16 cellular contexts compared by ENCODE assay signal in the genomic region with DNA sequence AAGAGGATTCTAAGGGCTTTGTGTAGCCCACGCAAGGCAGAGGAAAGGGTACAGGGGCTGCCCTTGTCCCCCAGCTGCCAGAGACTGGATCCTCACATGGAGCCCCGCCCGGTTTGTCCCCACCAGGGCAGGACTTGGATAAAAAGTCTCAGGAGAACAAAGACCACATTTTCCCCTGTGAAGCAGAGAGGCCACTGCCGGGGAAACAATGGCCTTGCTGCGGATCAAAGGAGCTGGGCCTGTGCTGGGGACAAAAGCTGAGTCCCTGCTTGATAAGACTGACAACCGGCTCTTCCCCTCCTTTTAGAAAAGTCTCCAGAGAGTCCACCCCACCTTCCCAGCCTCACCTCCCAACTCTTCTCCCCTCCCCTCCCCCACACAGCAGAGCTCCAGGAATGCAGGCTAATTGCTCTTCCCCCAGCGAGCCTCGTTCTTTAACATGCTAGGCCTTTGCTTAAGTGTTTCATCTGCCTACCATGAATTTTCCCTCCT.
A peak's percentile ranks its signal among the peaks of the same experiment; 100 is the strongest.
DNase-seq lines count a peak whose midpoint lies in the region; ATAC-seq, FAIRE-seq and TF ChIP-seq lines count a peak whose summit lies in the region.
"Had no signal": no experiment of that assay in that cellular context is flagged by ENCODE, and none has a peak within 500 bp of the region (broad histone marks: within the 10 kb centered on the region; RNA-seq: fewer than 3 reads in every experiment).

No MANE protein-coding gene starts in this region.

- H2BK20ac ChIP-seq in H1 (ENCODE audit: low read length): peak overlapping the region; percentile 5; the same call in 1 of the 2 replicates

- no peak overlapping the region for H2BK15ac ChIP-seq in H1 (ENCODE audit: low read length)

- H3K27me3 ChIP-seq in HUES6 (ENCODE audit: control insufficient read depth, insufficient read depth, low read length) (peaks cover 6% of the 10 kb centered on the region; the same call in 1 of the 2 replicates), H1 (replicated peaks in 1 of 4; ENCODE audit: control insufficient read depth in 3 of 4, extremely low read depth in 1 of 4, insufficient read depth in 3 of 4, low read length in 3 of 4) (no peaks in the 10 kb centered on the region; a peak in 2 of 7 replicates)
- H3K27me3 ChIP-seq: BE2C had no signal

- H3K27ac ChIP-seq in HUES6 (ENCODE audit: low read depth, low read length): peak overlapping the region; percentile 6; the same call in 1 of the 2 replicates
- no peak overlapping the region for H3K27ac ChIP-seq in H1 (ENCODE audit: low read depth, low read length)
- H3K27ac ChIP-seq: GM23248 had no signal

- H3K4ac ChIP-seq in H1 (replicated peaks; ENCODE audit: insufficient read length, low read depth, low read length): no peak overlapping the region

- no peak overlapping the region for H3K56ac ChIP-seq in H1 (replicated peaks; ENCODE audit: insufficient read length, low read depth, low read length)

- peak overlapping the region; percentile 17 for H3K18ac ChIP-seq in H1 (ENCODE audit: extremely low read depth, low read length)

- peak overlapping the region; percentile 55; the same call in 1 of the 2 replicates for H2BK5ac ChIP-seq in H1 (ENCODE audit: low read depth, low read length)

- H3K4me2 ChIP-seq in H1 (ENCODE audit: insufficient read depth in 1 of 2, low read depth in 2 of 2, low read length in 2 of 2): peak overlapping the region; percentile 57 to 58

- H2AK5ac ChIP-seq in H1 (ENCODE audit: low read depth, low read length): peak overlapping the region; percentile 41; the same call in 1 of the 2 replicates

- H3K9ac ChIP-seq in HUES6 (ENCODE audit: low read length) (peak overlapping the region; percentile 40), H1 (replicated peaks in 1 of 4; ENCODE audit: extremely low read depth in 1 of 4, low read depth in 3 of 4, low read length in 3 of 4) (no peak overlapping the region; a peak in 1 of 7 replicates)
- H3K9ac ChIP-seq: GM23248 had no signal

- no peak overlapping the region for H3K14ac ChIP-seq in H1 (ENCODE audit: insufficient read length)

- TF ChIP-seq POLR2A in H1 (IDR thresholded peaks at IDR 0.05; ENCODE audit: control extremely low read depth in 1 of 2, low read depth in 2 of 2, low read length in 2 of 2): no peak

- ATAC-seq in mucosa of descending colon: no peak
- ATAC-seq: left lobe of liver; natural killer cell treated with Interleukin-12 subunit alpha and Interleukin-12 subunit beta and Interleukin-15 and Interleukin-18, amount 100 ng/mL, for 72 hours; T-cell had no signal

- no peaks in the 10 kb centered on the region for H3K79me1 ChIP-seq in H1 (ENCODE audit: low read depth, low read length)

- H3K9me3 ChIP-seq in HUES6 (ENCODE audit: control insufficient read depth, insufficient read depth, low read depth, low read length) (no peaks in the 10 kb centered on the region), H1 (ENCODE audit: insufficient read depth in 2 of 2, low read depth in 1 of 2, low read length in 1 of 2) (no peaks in the 10 kb centered on the region), mucosa of descending colon (no peaks in the 10 kb centered on the region)
- H3K9me3 ChIP-seq: BE2C had no signal

- H2AFZ ChIP-seq in H1 (ENCODE audit: low read length): no peak overlapping the region
- H2AFZ ChIP-seq: GM23248 had no signal

- intact Hi-C loops in mucosa of descending colon (cut with DNase I, micrococcal nuclease): no loop called here

- no peaks in the 10 kb centered on the region for H3K79me2 ChIP-seq in H1 (ENCODE audit: control insufficient read depth in 1 of 2, insufficient read depth in 2 of 2, low read length in 2 of 2)

- no peak overlapping the region for H2BK120ac ChIP-seq in H1 (replicated peaks; ENCODE audit: low read depth, low read length)

- no peak overlapping the region; the same call in 1 of the 2 replicates for H4K8ac ChIP-seq in H1 (ENCODE audit: extremely low read depth, insufficient read depth, low read length)

- H4K91ac ChIP-seq in H1 (replicated peaks; ENCODE audit: insufficient read length, low read length): no peak overlapping the region

- peak in 1 of 2 experiments; percentile 21; a peak in 2 of 4 replicates for TF ChIP-seq RAD21 in H1 (IDR thresholded peaks at IDR 0.05 in 1 of 2, conservative IDR thresholded peaks at IDR 0.05 in 1 of 2; ENCODE audit: low read depth in 2 of 2, low read length in 2 of 2)

- no peak overlapping the region for H4K5ac ChIP-seq in H1 (ENCODE audit: insufficient read length, low read depth, low read length)

- H3K23me2 ChIP-seq in H1 (ENCODE audit: low read depth, low read length): no peaks in the 10 kb centered on the region

- no peak overlapping the region for H3K23ac ChIP-seq in H1 (ENCODE audit: insufficient read length)

- 0 out of 2 replicates have a peak overlapping the region, but pooled peaks have one; percentile 65 for H2BK12ac ChIP-seq in H1 (ENCODE audit: low read depth, low read length)

- H3K4me1 ChIP-seq in HUES6 (ENCODE audit: control insufficient read depth, insufficient read depth, low read length) (peaks cover 53% of the 10 kb centered on the region), H1 (replicated peaks in 1 of 4; ENCODE audit: control insufficient read depth in 3 of 4, insufficient read depth in 4 of 4, low read length in 3 of 4) (peaks cover 15 to 28% (median 23%) of the 10 kb centered on the region in 4 experiments), mucosa of descending colon (ENCODE audit: low read depth) (no peaks in the 10 kb centered on the region)
- H3K4me1 ChIP-seq: BE2C had no signal

- 6% methylated on average over 8 of the region's 8 CpGs; no CpG with 5 or more reads in 1 of the 2 experiments for WGBS in H1 (ENCODE audit: extremely low coverage in 1 of 2, insufficient coverage in 1 of 2, insufficient read length in 1 of 2, insufficient replicate concordance in 2 of 2, low coverage in 1 of 2, low lambda C conversion rate in 2 of 2, missing lambda C conversion rate in 1 of 2), 2 experiments

- CTCF ChIA-PET in H1 (lab: Charles Lee; ENCODE audit: partially characterized antibody): interaction anchor here (0.7 to 3.9 kb wide), 12 partner anchors 10 to 545 kb away, joined by 3 to 21 read pairs (median 4); a partner anchor contains a TSS

- no peaks in the 10 kb centered on the region for H4K20me1 ChIP-seq in H1 (replicated peaks in 1 of 2; ENCODE audit: control insufficient read depth in 1 of 2, insufficient read depth in 2 of 2, low read length in 2 of 2)

- peak in 1 of 2 experiments; percentile 62; a peak in 1 of 3 replicates for TF ChIP-seq EP300 in H1 (IDR thresholded peaks at IDR 0.05; ENCODE audit: borderline replicate concordance in 1 of 2, low read depth in 2 of 2, low read length in 2 of 2)

- POLR2A ChIA-PET in H1 (lab: Charles Lee; ENCODE audit: partially characterized antibody): interaction anchor here (0.8 to 3.0 kb wide), 7 partner anchors 12 to 142 kb away, joined by 3 to 16 read pairs (median 4); a partner anchor contains a TSS

- H3K36me3 ChIP-seq in HUES6 (ENCODE audit: control insufficient read depth, insufficient read depth, low read length) (no peaks in the 10 kb centered on the region), H1 (ENCODE audit: control insufficient read depth in 2 of 4, insufficient read depth in 4 of 4, low read length in 3 of 4) (no peaks in the 10 kb centered on the region), mucosa of descending colon (ENCODE audit: low read depth) (no peaks in the 10 kb centered on the region)
- H3K36me3 ChIP-seq: BE2C had no signal

- FAIRE-seq in H1 (lab: Jason Lieb, UNC): peak; percentile 92

- H3K4me3 ChIP-seq in HUES6 (ENCODE audit: low read depth, low read length) (peak overlapping the region; percentile 27; the same call in 1 of the 2 replicates), H1 (ENCODE audit: extremely low read depth in 1 of 4, insufficient read depth in 2 of 4, low read depth in 3 of 4, low read length in 4 of 4) (peak overlapping the region in 2 of 4 experiments; percentile 17 to 33; a peak in 3 of 8 replicates), mucosa of descending colon (no peak overlapping the region)
- H3K4me3 ChIP-seq: GM23248 had no signal

- no peak for TF ChIP-seq CTCF in H1 (IDR thresholded peaks at IDR 0.05; ENCODE audit: control extremely low read depth in 1 of 3, insufficient read depth in 1 of 3, low read depth in 1 of 3, low read length in 3 of 3)
- no peak for TF ChIP-seq CTCF in mucosa of descending colon (IDR thresholded peaks at IDR 0.05)

- DNase-seq in H1 (ENCODE audit: low read depth in 1 of 2, low spot score in 2 of 2): peak; percentile 59 to 67
- DNase-seq in left kidney (ENCODE audit: low read depth, low spot score): peak; percentile 82
- peak; percentile 84 for DNase-seq in retina
- no peak for DNase-seq in NCI-H2196 (lab: John Stamatoyannopoulos, UW; ENCODE audit: unreplicated experiment)
- DNase-seq in stimulated activated naive CD4-positive, alpha-beta T cell (lab: John Stamatoyannopoulos, UW): no peak
- DNase-seq in mucosa of descending colon: no peak
- no peak for DNase-seq in CD1c-positive myeloid dendritic cell (ENCODE audit: extremely low spot score)
- DNase-seq: activated CD8-positive, alpha-beta memory T cell treated with anti-CD3 and anti-CD28 coated beads, Interleukin-2, amount 50 U/mL, for 48 hours; BE2C; foreskin fibroblast; GM23248; stimulated activated CD4-positive, alpha-beta T cell treated with anti-CD3 and anti-CD28 coated beads, Interleukin-4, amount 100 ng/mL, for 24 hours; T-cell had no signal

TF ChIP-seq in H1, 55 proteins besides CTCF, POLR2A, EP300 and RAD21 (continues in another document):
- 0 out of 2 replicates have a peak, but pooled peaks have one; percentile 47 for TF ChIP-seq TCF12 (IDR thresholded peaks at IDR 0.05; ENCODE audit: low read depth, low read length)
- no peak for TF ChIP-seq KDM4A (IDR thresholded peaks at IDR 0.05; ENCODE audit: low read depth, low read length, severe bottlenecking)
- peak; percentile 76 for TF ChIP-seq NANOG (IDR thresholded peaks at IDR 0.05; ENCODE audit: insufficient read depth, low read depth, low read length, poor library complexity, severe bottlenecking)
- 0 out of 2 replicates have a peak, but pooled peaks have one; percentile 33 for TF ChIP-seq CHD2 (IDR thresholded peaks at IDR 0.05; ENCODE audit: low read length)
- peak; percentile 93 for TF ChIP-seq SP1 (IDR thresholded peaks at IDR 0.05; ENCODE audit: low read depth, low read length)
- TF ChIP-seq TEAD4 (IDR thresholded peaks at IDR 0.05; ENCODE audit: low read depth, low read length): peak; percentile 97
- TF ChIP-seq ASH2L (IDR thresholded peaks at IDR 0.05; ENCODE audit: low read length): peak; percentile 59
- TF ChIP-seq, protein P1, sequence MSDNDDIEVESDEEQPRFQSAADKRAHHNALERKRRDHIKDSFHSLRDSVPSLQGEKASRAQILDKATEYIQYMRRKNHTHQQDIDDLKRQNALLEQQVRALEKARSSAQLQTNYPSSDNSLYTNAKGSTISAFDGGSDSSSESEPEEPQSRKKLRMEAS (IDR thresholded peaks at IDR 0.05): peak; percentile 32; the same call in 1 of the 2 replicates
- TF ChIP-seq SIN3A (conservative IDR thresholded peaks at IDR 0.05 in 1 of 2, IDR thresholded peaks at IDR 0.05 in 1 of 2; ENCODE audit: low read depth in 1 of 2, low read length in 2 of 2): 0 out of 4 replicates have a peak, but pooled peaks of 1 of the 2 experiments have one; percentile 28
- no peak for TF ChIP-seq CEBPB (IDR thresholded peaks at IDR 0.05; ENCODE audit: low read depth, low read length)

Comparison
In these comparisons a context has a peak if more than half of its experiments do, and no peak if none do; other contexts are left out.
1. DNase-seq: peak in H1 (2 of 2), left kidney (single experiment) and retina (single experiment); none in NCI-H2196 (single experiment), stimulated activated naive CD4-positive, alpha-beta T cell (0 of 6), mucosa of descending colon (0 of 3) and CD1c-positive myeloid dendritic cell (single experiment).